In genomic region chr12:71587012-71587411, GRCh38 we compare ENCODE assay signal across 16 cellular contexts.
DNase-seq lines count a peak whose midpoint lies in the region; ATAC-seq and TF ChIP-seq lines count a peak whose summit lies in the region.
"Had no signal": no experiment of that assay in that cellular context is flagged by ENCODE, and none has a peak within 500 bp of the region (broad histone marks: within the 10 kb centered on the region; RNA-seq: fewer than 3 reads in every experiment).

No MANE protein-coding gene starts in this region.

- H3K9ac ChIP-seq in mammary epithelial cell (ENCODE audit: insufficient read depth, low read length), result no peak overlapping the region
- H3K9ac ChIP-seq: GM23248 had no signal

- H2AFZ ChIP-seq in mammary epithelial cell (ENCODE audit: low read depth, low read length), result peak overlapping the region; percentile 69
- H2AFZ ChIP-seq: GM23248 had no signal

- H3K4me3 ChIP-seq in mammary epithelial cell (replicated peaks in 1 of 3; ENCODE audit: insufficient read depth in 1 of 3, low read depth in 2 of 3, low read length in 3 of 3) (no peak overlapping the region), breast epithelium (no peak overlapping the region), upper lobe of left lung (no peak overlapping the region)
- H3K4me3 ChIP-seq: GM23248 had no signal

- in situ Hi-C loops in mammary epithelial cell (cut with MboI; ENCODE audit: low sequenced_read_pairs in 2 of 2), result no loop called here

- no TSS peak for BruUV-seq in mammary epithelial cell (replicated peaks; lab: Mats Ljungman, UMichigan)

- H3K27me3 ChIP-seq in mammary epithelial cell (ENCODE audit: insufficient read depth, low read length) (no peaks in the 10 kb centered on the region), breast epithelium (peaks cover 0 to 4% of the 10 kb centered on the region in 2 donors), upper lobe of left lung (no peaks in the 10 kb centered on the region)

- CTCF ChIA-PET in mammary epithelial cell (lab: Charles Lee; ENCODE audit: low non-redundant PET), result no interaction called here

- TF ChIP-seq CTCF in mammary epithelial cell (conservative IDR thresholded peaks at IDR 0.05 in 1 of 2, IDR thresholded peaks at IDR 0.05 in 1 of 2; ENCODE audit: extremely low read depth in 1 of 2, insufficient read depth in 1 of 2, low read depth in 1 of 2, low read length in 2 of 2), result no peak
- no peak for TF ChIP-seq CTCF in breast epithelium (IDR thresholded peaks at IDR 0.05)
- TF ChIP-seq CTCF in upper lobe of left lung (IDR thresholded peaks at IDR 0.05), result no peak

- H3K27ac ChIP-seq in mammary epithelial cell (ENCODE audit: insufficient read depth, low read depth, low read length) (no peak overlapping the region), breast epithelium (no peak overlapping the region), upper lobe of left lung (no peak overlapping the region)
- H3K27ac ChIP-seq: C4-2B, GM23248 had no signal

- dilution Hi-C loops in mammary epithelial cell (cut with HindIII; ENCODE audit: low sequenced_read_pairs), result no loop called here

- H3K4me1 ChIP-seq in mammary epithelial cell (ENCODE audit: insufficient read depth, low read length) (peaks cover 3% of the 10 kb centered on the region), breast epithelium (no peaks in the 10 kb centered on the region), upper lobe of left lung (no peaks in the 10 kb centered on the region)

- DNase-seq in mammary epithelial cell (no peak), breast epithelium (ENCODE audit: low spot score in 2 of 2) (no peak), NCI-H69 (lab: John Stamatoyannopoulos, UW) (peak; percentile 54), myocyte (ENCODE audit: low read depth) (peak; percentile 16), upper lobe of left lung (no peak), LoVo (ENCODE audit: low spot score) (no peak), HK-2 (ENCODE audit: unreplicated experiment) (no peak)
- DNase-seq: ACHN; CD4-positive, alpha-beta memory T cell; DMS153; DMS79; GDM1; GM23248; HCEC 1CT; HFFc6 had no signal

- H3K36me3 ChIP-seq in mammary epithelial cell (ENCODE audit: insufficient read depth, low read length) (no peaks in the 10 kb centered on the region), breast epithelium (no peaks in the 10 kb centered on the region), upper lobe of left lung (no peaks in the 10 kb centered on the region)

- no peak for TF ChIP-seq EP300 in upper lobe of left lung (IDR thresholded peaks at IDR 0.05)

- H3K79me2 ChIP-seq in mammary epithelial cell (ENCODE audit: insufficient read depth, low read length), result no peaks in the 10 kb centered on the region

- H4K20me1 ChIP-seq in mammary epithelial cell (ENCODE audit: insufficient read depth, low read length), result no peaks in the 10 kb centered on the region

- 14% methylated on average over 2 of the region's 2 CpGs for WGBS in mammary epithelial cell (ENCODE audit: low coverage, missing lambda C conversion rate)
- 72 to 88% methylated on average over 2 of the region's 2 CpGs for WGBS in upper lobe of left lung, 2 donors

- H3K9me3 ChIP-seq in mammary epithelial cell (replicated peaks; ENCODE audit: insufficient read depth, low read length) (no peaks in the 10 kb centered on the region), breast epithelium (no peaks in the 10 kb centered on the region), upper lobe of left lung (no peaks in the 10 kb centered on the region)

- no peak for TF ChIP-seq POLR2A in breast epithelium (IDR thresholded peaks at IDR 0.05)
- TF ChIP-seq POLR2A in upper lobe of left lung (IDR thresholded peaks at IDR 0.05), result no peak

- intact Hi-C loops in mammary epithelial cell (cut with micrococcal nuclease), result no loop called here
- intact Hi-C loops in breast epithelium (cut with DNase I; ENCODE audit: low total_unique reads), result no loop called here

- ATAC-seq in upper lobe of left lung (ENCODE audit: low FRiP score in 2 of 2), result no peak

- no peak overlapping the region for H3K4me2 ChIP-seq in mammary epithelial cell (ENCODE audit: insufficient read depth, low read depth, low read length)

Comparison
In these comparisons a context has a peak if more than half of its experiments do, and no peak if none do; other contexts are left out.
1. DNase-seq: peak in NCI-H69 (single experiment) and myocyte (single experiment); none in mammary epithelial cell (single experiment), breast epithelium (0 of 2), upper lobe of left lung (0 of 2), LoVo (single experiment) and HK-2 (single experiment).